Comparison of ENCODE assay signal across 1 cellular context in genomic region chr20:58675146-58675584, GRCh38.
TF ChIP-seq lines count a peak whose summit lies in the region.

No MANE protein-coding gene starts in this region.

TF ChIP-seq in WTC11, 78 proteins besides CTCF, POLR2A, EP300 and RAD21 (continued from another document):
- no peak for TF ChIP-seq FOXP4 (CRISPR knock-in tag; IDR thresholded peaks at IDR 0.05)
- no peak for TF ChIP-seq CDX4 (CRISPR knock-in tag; IDR thresholded peaks at IDR 0.05; ENCODE audit: borderline replicate concordance)
- no peak for TF ChIP-seq MXD4 (CRISPR knock-in tag; IDR thresholded peaks at IDR 0.05; ENCODE audit: borderline replicate concordance)
- no peak for TF ChIP-seq ATF3 (CRISPR knock-in tag; conservative IDR thresholded peaks at IDR 0.05)
